8 cellular contexts compared by ENCODE assay signal in genomic region chr9:5832543-5833529, GRCh38. TPM values are rescaled to one million over a fixed set of nuclear protein-coding genes. Genes with fewer than 3 reads are reported as not detected.
DNase-seq lines count a peak whose midpoint lies in the region; ATAC-seq and TF ChIP-seq lines count a peak whose summit lies in the region.

ERMP1 (minus strand) TSS chr9:5833117; CDS start chr9:5833027, 90 bp downstream.

- peak; percentile 83 to 92 (median 88) for TF ChIP-seq CTCF in right lobe of liver (IDR thresholded peaks at IDR 0.05)

- WGBS in right lobe of liver (ENCODE audit: insufficient coverage, low coverage, low lambda C conversion rate, missing lambda C conversion rate), result 3% methylated on average over 30 of the region's 95 CpGs

- no peaks in the 10 kb centered on the region for H3K27me3 ChIP-seq in right lobe of liver

- no peaks in the 10 kb centered on the region for H3K36me3 ChIP-seq in right lobe of liver

- peak within 1 kb of the TSS; percentile 69 to 98 (median 94) for H3K4me3 ChIP-seq in right lobe of liver

- peak within 1 kb of the TSS; percentile 38 to 74 (median 71) for H3K27ac ChIP-seq in right lobe of liver

- H3K4me1 ChIP-seq in right lobe of liver, result peaks cover 0 to 25% (median 4%) of the 10 kb centered on the region in 4 donors

- ATAC-seq in GM19372 (IDR thresholded peaks at IDR 0.05; ENCODE audit: low read depth, unreplicated experiment) (peak; percentile 76), HG03521 (IDR thresholded peaks at IDR 0.05; ENCODE audit: unreplicated experiment) (peak; percentile 81), right lobe of liver (peak; percentile 85 to 93 (median 91))

- peak; percentile 67 for TF ChIP-seq POLR2A in right lobe of liver (IDR thresholded peaks at IDR 0.05)

- intact Hi-C loops in right lobe of liver (cut with DNase I), result no loop called here

- H3K9me3 ChIP-seq in right lobe of liver, result no peaks in the 10 kb centered on the region

- peak; percentile 89 for DNase-seq in CD1c-positive myeloid dendritic cell (ENCODE audit: extremely low spot score)
- DNase-seq in NCI-H526 treated with DMSO at 0.1 percent for 48 hours (lab: John Stamatoyannopoulos, UW), result peak; percentile 72
- DNase-seq in activated CD4-positive, alpha-beta T cell treated with anti-CD3 and anti-CD28 coated beads, Interleukin-2, amount 50 U/mL, for 24 hours (ENCODE audit: low read depth in 1 of 2, low spot score in 1 of 2), result peak; percentile 85 to 87
- peak; percentile 57 to 86 for DNase-seq in dermis microvascular lymphatic vessel endothelial cell (ENCODE audit: low read depth in 2 of 2)
- DNase-seq in right lobe of liver, result peak; percentile 87 to 90 (median 90)
- DNase-seq in stimulated activated CD4-positive, alpha-beta T cell treated with anti-CD3 and anti-CD28 coated beads, Interleukin-4, amount 100 ng/mL, for 4 hours, result peak; percentile 83 to 91

RNA-seq across cellular contexts. Expression of gene ERMP1, which starts in this region (rescaled TPM):
- total RNA-seq in dermis microvascular lymphatic vessel endothelial cell, result 16.6 and 18.0 TPM in 2 replicates
- 10 to 100 TPM in 3 of 6 experiments, 1 to 10 TPM in 3; 7.9 to 13.9 (median 10.2) TPM for total RNA-seq in right lobe of liver

Comparison
In these comparisons a context has a peak if more than half of its experiments do, and no peak if none do; other contexts are left out.
1. Peak in every context shown above with its lines: DNase-seq, ATAC-seq, H3K4me3 ChIP-seq and H3K27ac ChIP-seq.